9 cellular contexts compared by ENCODE assay signal in genomic region chr7:103524042-103524907, GRCh38.
DNase-seq lines count a peak whose midpoint lies in the region; ATAC-seq and TF ChIP-seq lines count a peak whose summit lies in the region.
"Had no signal": no experiment of that assay in that cellular context is flagged by ENCODE, and none has a peak within 500 bp of the region (broad histone marks: within the 10 kb centered on the region; RNA-seq: fewer than 3 reads in every experiment).

No MANE protein-coding gene starts in this region.

- TF ChIP-seq CTCF in HCT116 (IDR thresholded peaks at IDR 0.05 in 2 of 3, conservative IDR thresholded peaks at IDR 0.05 in 1 of 3; ENCODE audit: borderline replicate concordance in 1 of 3, insufficient read depth in 1 of 3, low read depth in 2 of 3, low read length in 2 of 3), result peak; percentile 19 to 44 (median 25); a peak in 3 of 6 replicates

- no peak for TF ChIP-seq POLR2A in HCT116 (IDR thresholded peaks at IDR 0.05; ENCODE audit: borderline replicate concordance, extremely low read depth, insufficient read depth, insufficient read length)

- H3K27me3 ChIP-seq in HCT116 (ENCODE audit: insufficient read depth, low read length), result peaks cover 57% of the 10 kb centered on the region

- intact Hi-C loops in HCT116 (cut with micrococcal nuclease), result loop anchor here (1.0 to 10.0 kb wide), 3 partner anchors 728 to 1394 kb away; no protein-coding TSS in a partner anchor
- intact Hi-C loops in head of caudate nucleus (cut with DNase I), result loop anchor here (10.0 kb wide), 1 partner anchor 641 kb away; no protein-coding TSS in a partner anchor

- H4K20me1 ChIP-seq in HCT116 (ENCODE audit: insufficient read depth), result no peaks in the 10 kb centered on the region

- ATAC-seq in HCT116 (peak; percentile 62), HG03159 (IDR thresholded peaks at IDR 0.05; ENCODE audit: unreplicated experiment) (no peak)

- POLR2A ChIA-PET in HCT116 (lab: Charles Lee), result no interaction called here

- H3K9ac ChIP-seq in HCT116 (ENCODE audit: low read length), result no peak overlapping the region

- H3K27ac Mint-ChIP-seq in activated naive CD8-positive, alpha-beta T cell treated with anti-CD3 and anti-CD28 coated beads for 36 hours, result no peak overlapping the region

- no peak overlapping the region for H3K4me3 ChIP-seq in HCT116 (replicated peaks in 1 of 2; ENCODE audit: low read depth in 1 of 2, low read length in 2 of 2)
- H3K4me3 ChIP-seq: HAP-1 had no signal

- H3K36me3 Mint-ChIP-seq in activated naive CD8-positive, alpha-beta T cell treated with anti-CD3 and anti-CD28 coated beads for 36 hours, result no peaks in the 10 kb centered on the region

- H3K27ac ChIP-seq in HCT116 (ENCODE audit: low read depth, low read length), result no peak overlapping the region
- H3K27ac ChIP-seq in temporal lobe (ENCODE audit: low read depth, low read length), result peak overlapping the region; percentile 82

- RAD21 ChIA-PET in HCT116 (lab: Charles Lee; ENCODE audit: low non-redundant PET in 1 of 2, low total read pairs in 2 of 2, uncharacterized antibody in 2 of 2, unreplicated experiment in 2 of 2), result no interaction called here

- H2AFZ ChIP-seq in HCT116 (ENCODE audit: low read depth, low read length, poor library complexity, severe bottlenecking), result no peak overlapping the region

- peak; percentile 64 for TF ChIP-seq RAD21 in HCT116 (IDR thresholded peaks at IDR 0.05; ENCODE audit: low read depth)

- H3K9me3 Mint-ChIP-seq in activated naive CD8-positive, alpha-beta T cell treated with anti-CD3 and anti-CD28 coated beads for 36 hours, result no peaks in the 10 kb centered on the region

- no peaks in the 10 kb centered on the region for H3K4me1 Mint-ChIP-seq in activated naive CD8-positive, alpha-beta T cell treated with anti-CD3 and anti-CD28 coated beads for 36 hours

- BruUV-seq in HCT116 (replicated peaks; lab: Mats Ljungman, UMichigan), result no TSS peak

- peaks cover 3% of the 10 kb centered on the region for H3K27me3 Mint-ChIP-seq in activated naive CD8-positive, alpha-beta T cell treated with anti-CD3 and anti-CD28 coated beads for 36 hours

- H3K9me2 ChIP-seq in HCT116 (ENCODE audit: insufficient read depth), result no peaks in the 10 kb centered on the region

- CTCF ChIA-PET in HCT116 (lab: Charles Lee), result no interaction called here

- H3K79me2 ChIP-seq in HCT116 (ENCODE audit: insufficient read depth, low read length), result no peaks in the 10 kb centered on the region

- H3K4me2 ChIP-seq in HCT116 (ENCODE audit: low read length), result no peak overlapping the region

- no peaks in the 10 kb centered on the region for H3K4me1 ChIP-seq in HCT116 (ENCODE audit: control insufficient read depth in 1 of 2, insufficient read depth in 2 of 2, low read length in 2 of 2)
- H3K4me1 ChIP-seq: HAP-1 had no signal

- peak; percentile 41 for DNase-seq in AG20443 (ENCODE audit: low spot score)
- DNase-seq in HCT116 (ENCODE audit: low read depth, low spot score), result peak; percentile 12
- DNase-seq in SHP77 (lab: John Stamatoyannopoulos, UW), result peak; percentile 32 to 59
- peak in 34 of 42 donors; percentile 19 to 71 (median 44) for DNase-seq in head of caudate nucleus
- DNase-seq in UCSD-AML1 (lab: John Stamatoyannopoulos, UW; ENCODE audit: unreplicated experiment), result no peak
- no peak for DNase-seq in activated naive CD8-positive, alpha-beta T cell treated with anti-CD3 and anti-CD28 coated beads for 36 hours

- H3K4me3 Mint-ChIP-seq in activated naive CD8-positive, alpha-beta T cell treated with anti-CD3 and anti-CD28 coated beads for 36 hours, result no peak overlapping the region

- H3K36me3 ChIP-seq in HCT116 (ENCODE audit: control insufficient read depth in 1 of 2, insufficient read depth in 2 of 2, low read length in 2 of 2), result no peaks in the 10 kb centered on the region
- H3K36me3 ChIP-seq: HAP-1 had no signal

- H3K9me3 ChIP-seq in HCT116 (ENCODE audit: control insufficient read depth in 1 of 2, insufficient read depth in 1 of 2, low read depth in 1 of 2, low read length in 2 of 2), result no peaks in the 10 kb centered on the region
- H3K9me3 ChIP-seq: HAP-1 had no signal

TF ChIP-seq in HCT116, 20 proteins besides CTCF, POLR2A, EP300 and RAD21:
- no peak for TF ChIP-seq JUND (IDR thresholded peaks at IDR 0.05)
- TF ChIP-seq FOSL1 (IDR thresholded peaks at IDR 0.05; ENCODE audit: low read depth), result no peak
- no peak for TF ChIP-seq TCF7L2 (IDR thresholded peaks at IDR 0.05; ENCODE audit: borderline replicate concordance, extremely low read depth, insufficient read depth, insufficient read length)
TF ChIP-seq in HCT116: peak in this region for 0.

Comparison
In these comparisons a context has a peak if more than half of its experiments do, and no peak if none do; other contexts are left out.
1. DNase-seq: peak in AG20443 (single experiment), HCT116 (single experiment), SHP77 (2 of 2) and head of caudate nucleus (34 of 42); none in UCSD-AML1 (single experiment) and activated naive CD8-positive, alpha-beta T cell treated with anti-CD3 and anti-CD28 coated beads for 36 hours (single experiment).